Comparison of ENCODE assay signal across 8 cellular contexts in the genomic region with DNA sequence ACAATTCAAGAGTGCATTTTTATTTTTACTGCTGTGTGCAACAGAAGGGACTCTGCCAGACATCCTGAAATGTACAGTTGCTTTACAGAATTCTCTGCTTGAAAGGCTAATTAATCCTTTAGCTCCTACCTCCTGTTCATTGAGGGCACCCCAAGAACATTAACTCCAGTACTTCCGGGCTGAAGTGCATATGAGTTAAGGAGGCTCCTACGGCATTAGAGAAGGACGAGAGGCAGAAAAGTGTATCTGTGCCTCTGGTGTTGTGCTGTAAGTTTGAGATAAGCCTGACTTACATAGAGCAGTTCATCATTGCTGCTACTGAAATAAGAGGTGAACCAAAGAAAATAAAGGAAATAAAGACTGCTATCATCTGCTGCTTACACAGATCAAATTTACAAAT.
"Had no signal": no experiment of that assay in that cellular context is flagged by ENCODE, and none has a peak within 500 bp of the region (broad histone marks: within the 10 kb centered on the region; RNA-seq: fewer than 3 reads in every experiment).

No MANE protein-coding gene starts in this region.

- H3K4me1 ChIP-seq: HAP-1 had no signal

- H3K4me3 ChIP-seq: GM23248, HAP-1 had no signal

- ATAC-seq: HCT116, HepG2 had no signal

- H3K9me3 ChIP-seq: HAP-1 had no signal

- H3K27ac ChIP-seq: GM23248, HL-60 had no signal

- H3K9ac ChIP-seq: GM23248 had no signal

- DNase-seq: GM23248, GOT3, H7, HFFc6 had no signal

- H3K36me3 ChIP-seq: HAP-1 had no signal

- FAIRE-seq: HepG2 had no signal

- H2AFZ ChIP-seq: GM23248 had no signal
